Comparison of ENCODE assay signal across 1 cellular context in genomic region chr20:57581202-57582028, GRCh38.
TF ChIP-seq lines count a peak whose summit lies in the region.

No MANE protein-coding gene starts in this region.

TF ChIP-seq in SK-N-SH, 30 proteins besides CTCF, POLR2A, EP300 and RAD21:
- TF ChIP-seq GABPA (IDR thresholded peaks at IDR 0.05; ENCODE audit: low read depth) (no peak), TAF1 (IDR thresholded peaks at IDR 0.05; ENCODE audit: borderline replicate concordance, low read depth, low read length) (no peak), USF2 (IDR thresholded peaks at IDR 0.05; ENCODE audit: borderline replicate concordance, low read depth, low read length) (no peak), NFIC (IDR thresholded peaks at IDR 0.05; ENCODE audit: borderline replicate concordance) (no peak), FOXM1 (IDR thresholded peaks at IDR 0.05; ENCODE audit: low read depth) (no peak), JUND (IDR thresholded peaks at IDR 0.05) (no peak)
